In genomic region chr20:42530855-42531674, GRCh38 we compare ENCODE assay signal across 8 cellular contexts.
A peak's percentile ranks its signal among the peaks of the same experiment; 100 is the strongest.
DNase-seq lines count a peak whose midpoint lies in the region; ATAC-seq lines count a peak whose summit lies in the region.

No MANE protein-coding gene starts in this region.

- peak overlapping the region; percentile 27; the same call in 1 of the 2 replicates for H3K4me3 ChIP-seq in Karpas-422 (ENCODE audit: low read length)

- H3K36me3 ChIP-seq in Karpas-422 (ENCODE audit: insufficient read depth, low read length) = no peaks in the 10 kb centered on the region

- no peaks in the 10 kb centered on the region for H4K20me1 ChIP-seq in Karpas-422 (ENCODE audit: insufficient read depth, low read depth, low read length)

- H3K27ac ChIP-seq in Karpas-422 (ENCODE audit: low read length) = peak overlapping the region; percentile 59

- H2AFZ ChIP-seq in Karpas-422 (ENCODE audit: low read length) = no peak overlapping the region

- H3K27me3 ChIP-seq in Karpas-422 (ENCODE audit: low read length) = no peaks in the 10 kb centered on the region

- peaks cover 15% of the 10 kb centered on the region for H3K4me1 ChIP-seq in Karpas-422 (ENCODE audit: low read length)

- H3K9me2 ChIP-seq in Karpas-422 (replicated peaks; ENCODE audit: insufficient read depth, low read length) = no peaks in the 10 kb centered on the region

- no peaks in the 10 kb centered on the region for H3K79me2 ChIP-seq in Karpas-422 (ENCODE audit: low read length)

- no peaks in the 10 kb centered on the region for H3K9me3 ChIP-seq in Karpas-422 (ENCODE audit: low read length)

- H3K4me2 ChIP-seq in Karpas-422 (ENCODE audit: low read depth, low read length, poor library complexity, severe bottlenecking) = peak overlapping the region; percentile 54

- peak overlapping the region; percentile 27 for H3K9ac ChIP-seq in Karpas-422 (ENCODE audit: low read length)

- no peak for ATAC-seq in HG03175 (IDR thresholded peaks at IDR 0.05; ENCODE audit: unreplicated experiment)
- ATAC-seq in HG02759 (IDR thresholded peaks at IDR 0.05; ENCODE audit: unreplicated experiment) = no peak

- peak; percentile 3 for DNase-seq in ELF-1 (ENCODE audit: low read depth, low spot score)
- DNase-seq in Karpas-422 = peak; percentile 78
- DNase-seq in SW480 (ENCODE audit: low spot score) = peak; percentile 68
- DNase-seq in kidney tubule cell (ENCODE audit: low spot score) = peak; percentile 46
- DNase-seq in T-helper 1 cell = no peak
- no peak for DNase-seq in NCI-H2227 (lab: John Stamatoyannopoulos, UW; ENCODE audit: unreplicated experiment)

Comparison
In these comparisons a context has a peak if more than half of its experiments do, and no peak if none do; other contexts are left out.
1. DNase-seq: peak in ELF-1 (single experiment), Karpas-422 (single experiment), SW480 (single experiment) and kidney tubule cell (single experiment); none in T-helper 1 cell (0 of 5) and NCI-H2227 (single experiment).